Comparison of ENCODE assay signal across 8 cellular contexts in the genomic region with DNA sequence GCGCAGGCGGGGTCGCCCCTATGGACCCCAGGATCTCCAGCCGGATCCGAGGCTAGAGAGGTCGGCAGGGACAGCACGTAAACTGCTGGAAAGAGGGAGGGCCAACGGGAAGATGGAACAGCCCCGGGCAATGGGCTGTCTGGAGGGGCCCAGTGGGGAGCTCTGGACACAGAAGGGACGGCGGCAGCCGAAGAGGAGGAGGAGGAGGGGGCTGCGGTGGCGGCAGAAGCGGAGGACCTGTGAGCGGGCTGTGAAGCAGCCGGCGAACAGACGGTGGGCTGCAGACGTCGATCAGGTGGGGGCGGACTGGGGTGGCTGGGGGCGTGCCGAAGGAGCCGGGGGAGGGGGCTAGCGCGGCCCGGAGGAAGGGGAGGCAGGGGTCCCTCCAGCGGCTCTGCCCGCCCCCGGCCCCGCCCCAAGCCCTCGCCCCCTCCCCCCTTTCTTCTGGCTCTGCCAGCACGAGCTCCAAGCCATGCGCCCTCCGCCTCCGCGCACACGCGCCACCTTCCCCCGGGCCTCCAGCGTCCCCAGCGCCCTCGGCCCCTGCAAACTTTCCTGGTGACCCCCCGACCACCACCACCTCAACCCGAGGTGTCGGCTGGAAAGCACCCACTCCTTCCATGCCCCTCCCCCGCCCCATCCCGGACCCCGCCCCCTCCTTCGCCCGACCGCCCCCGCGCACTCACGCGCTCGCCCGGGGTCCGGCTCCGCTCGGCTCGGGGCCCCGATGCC. TPM values are rescaled to one million over a fixed set of nuclear protein-coding genes. Genes with fewer than 3 reads are reported as not detected.
A peak's percentile ranks its signal among the peaks of the same experiment; 100 is the strongest.
DNase-seq lines count a peak whose midpoint lies in the region; ATAC-seq and TF ChIP-seq lines count a peak whose summit lies in the region.

No MANE protein-coding gene starts in this region.

- H3K36me3 ChIP-seq in adipocyte (ENCODE audit: control insufficient read depth, insufficient read depth, low read length, severe bottlenecking), result peaks cover 51% of the 10 kb centered on the region

- peak overlapping the region; percentile 89 for H3K27ac ChIP-seq in right cardiac atrium (ENCODE audit: low read length)

- no peaks in the 10 kb centered on the region for H3K27me3 ChIP-seq in adipocyte (replicated peaks; ENCODE audit: control insufficient read depth, insufficient read depth, low read length)
- no peaks in the 10 kb centered on the region for H3K27me3 ChIP-seq in right cardiac atrium (ENCODE audit: control insufficient read depth, insufficient read depth)

- intact Hi-C loops in right cardiac atrium (cut with DNase I), result no loop called here

- peak; percentile 55 for DNase-seq in AG10803 (ENCODE audit: low read depth)
- peak; percentile 80 for DNase-seq in NCI-H2171 treated with DMSO at 0.1 percent for 48 hours (lab: John Stamatoyannopoulos, UW)
- peak; percentile 85 for DNase-seq in adipocyte (ENCODE audit: low read depth)
- DNase-seq in right cardiac atrium, result peak; percentile 65 to 86 (median 78)
- no peak for DNase-seq in retinal pigment epithelial cell (ENCODE audit: low read depth)
- no peak for DNase-seq in NCI-H187 treated with DMSO at 0.1 percent for 48 hours (lab: John Stamatoyannopoulos, UW)

- no peaks in the 10 kb centered on the region for H3K9me3 ChIP-seq in adipocyte (ENCODE audit: control insufficient read depth, low read length)
- no peaks in the 10 kb centered on the region for H3K9me3 ChIP-seq in right cardiac atrium (ENCODE audit: control insufficient read depth, low read length)

- TF ChIP-seq CTCF in AG10803 (conservative IDR thresholded peaks at IDR 0.05; ENCODE audit: low read length), result no peak
- no peak for TF ChIP-seq CTCF in retinal pigment epithelial cell (conservative IDR thresholded peaks at IDR 0.05; ENCODE audit: low read depth, low read length)

- 2% methylated on average over 60 of the region's 64 CpGs for WGBS in right cardiac atrium

- peaks cover 49% of the 10 kb centered on the region for H3K4me1 ChIP-seq in adipocyte (ENCODE audit: control insufficient read depth, insufficient read depth, low read length)
- peaks cover 14% of the 10 kb centered on the region for H3K4me1 ChIP-seq in right cardiac atrium (ENCODE audit: control insufficient read depth, insufficient read depth, low read length)

- H3K4me3 ChIP-seq in AG10803 (ENCODE audit: low read length) (peak overlapping the region; percentile 98), adipocyte (ENCODE audit: low read length) (peak overlapping the region; percentile 98), right cardiac atrium (ENCODE audit: low read length) (peak overlapping the region; percentile 97), retinal pigment epithelial cell (ENCODE audit: low read length) (peak overlapping the region; percentile 85)

- ATAC-seq in GM18907 (IDR thresholded peaks at IDR 0.05; ENCODE audit: unreplicated experiment) (peak; percentile 32), right cardiac atrium (peak; percentile 2 to 4), GM18517 (IDR thresholded peaks at IDR 0.05; ENCODE audit: unreplicated experiment) (no peak)

- H3K9ac ChIP-seq in adipocyte (ENCODE audit: low read length), result peak overlapping the region; percentile 100

RNA-seq across cellular contexts. Expression of gene TNKS1BP1, which starts 0.4 kb away (rescaled TPM):
- total RNA-seq in right cardiac atrium, result 10 to 100 TPM; 45.8 to 77.1 (median 55.3) TPM
- 52.0 TPM for polyA plus RNA-seq in right cardiac atrium

RNA-seq across cellular contexts. Expression of gene SSRP1, which starts 11.4 kb away (rescaled TPM):
- total RNA-seq in right cardiac atrium, result 10 to 100 TPM; 43.1 to 46.6 (median 43.4) TPM
- polyA plus RNA-seq in right cardiac atrium, result 35.0 TPM

RNA-seq across cellular contexts. Expression of gene P2RX3, which starts 13.8 kb away (rescaled TPM):
- not detected for total RNA-seq in right cardiac atrium
- 0.20 TPM for polyA plus RNA-seq in right cardiac atrium

RNA-seq across cellular contexts. Expression of gene PRG3, which starts 56.6 kb away (rescaled TPM):
- total RNA-seq in right cardiac atrium, result not detected
- polyA plus RNA-seq in right cardiac atrium, result not detected

Comparison
In these comparisons a context has a peak if more than half of its experiments do, and no peak if none do; other contexts are left out.
1. DNase-seq: peak in AG10803 (single experiment), NCI-H2171 treated with DMSO at 0.1 percent for 48 hours (single experiment), adipocyte (single experiment) and right cardiac atrium (3 of 3); none in retinal pigment epithelial cell (single experiment) and NCI-H187 treated with DMSO at 0.1 percent for 48 hours (single experiment).
2. Peak in every context shown above with its lines, with median percentiles within 50 percentile points of each other: H3K4me3 ChIP-seq.